Comparison of ENCODE assay signal across 1 cellular context in genomic region chr17:3603119-3603869, GRCh38.
TF ChIP-seq lines count a peak whose summit lies in the region.

No MANE protein-coding gene starts in this region.

TF ChIP-seq in HepG2, 621 proteins besides CTCF, POLR2A, EP300 and RAD21:
- TF ChIP-seq NR2F1 (CRISPR knock-in tag; IDR thresholded peaks at IDR 0.05) (no peak), AGO2 (optimal IDR thresholded peaks at IDR 0.05; ENCODE audit: low read depth, low read length) (peak; percentile 43)
TF ChIP-seq in HepG2: peak in this region for 1.
